11 cellular contexts compared by ENCODE assay signal in genomic region chr17:77085916-77086432, GRCh38. TPM values are rescaled to one million over a fixed set of nuclear protein-coding genes. Genes with fewer than 3 reads are reported as not detected.
DNase-seq lines count a peak whose midpoint lies in the region; ATAC-seq and TF ChIP-seq lines count a peak whose summit lies in the region.
"Had no signal": no experiment of that assay in that cellular context is flagged by ENCODE, and none has a peak within 500 bp of the region (broad histone marks: within the 10 kb centered on the region; RNA-seq: fewer than 3 reads in every experiment).

No MANE protein-coding gene starts in this region.

- H3K4me3 ChIP-seq in neural progenitor cell (no peak overlapping the region), prostate gland (no peak overlapping the region)
- H3K4me3 ChIP-seq: ascending aorta had no signal

- H3F3A ChIP-seq in neural progenitor cell (ENCODE audit: low read depth): peaks cover 7% of the 10 kb centered on the region

- peaks cover 52% of the 10 kb centered on the region for H3K4me1 Mint-ChIP-seq in activated T-cell treated with anti-CD3 and anti-CD28 coated beads, Interleukin-2, amount 50 U/mL, for 72 hours (ENCODE audit: low read depth)
- H3K4me1 Mint-ChIP-seq in activated T-cell treated with anti-CD3 and anti-CD28 coated beads, Interleukin-2, amount 50 U/mL, for 24 hours (ENCODE audit: low read depth): peaks cover 42% of the 10 kb centered on the region
- peaks cover 23% of the 10 kb centered on the region for H3K4me1 Mint-ChIP-seq in neural progenitor cell
- peaks cover 22 to 44% of the 10 kb centered on the region in 2 donors for H3K4me1 Mint-ChIP-seq in stimulated activated naive B cell treated with anti-CD40 and anti-IgM and Interleukin-4, amounts not matched to agents 10 μg/mL and 1 μg/mL and 100 μg/mL, for 72 hours

- peaks cover 7 to 22% of the 10 kb centered on the region in 2 donors for H3K36me3 Mint-ChIP-seq in activated T-cell treated with anti-CD3 and anti-CD28 coated beads, Interleukin-2, amount 50 U/mL, for 72 hours (ENCODE audit: insufficient read depth in 2 of 2)
- H3K36me3 Mint-ChIP-seq in activated T-cell treated with anti-CD3 and anti-CD28 coated beads, Interleukin-2, amount 50 U/mL, for 24 hours (ENCODE audit: low read depth): peaks cover 27% of the 10 kb centered on the region
- H3K36me3 Mint-ChIP-seq in neural progenitor cell: peaks cover 3% of the 10 kb centered on the region
- peaks cover 24 to 29% of the 10 kb centered on the region in 2 donors for H3K36me3 Mint-ChIP-seq in stimulated activated naive B cell treated with anti-CD40 and anti-IgM and Interleukin-4, amounts not matched to agents 10 μg/mL and 1 μg/mL and 100 μg/mL, for 72 hours

- H3K4me2 ChIP-seq in neural progenitor cell: no peak overlapping the region

- H3K27ac ChIP-seq in neural progenitor cell (no peak overlapping the region), prostate gland (no peak overlapping the region)
- H3K27ac ChIP-seq: ascending aorta, C4-2B had no signal

- intact Hi-C loops in prostate gland (cut with DNase I): loop anchor here (2.0 to 10.0 kb wide), 2 partner anchors 161 to 409 kb away; no protein-coding TSS in a partner anchor

- H3K9ac ChIP-seq in neural progenitor cell: no peak overlapping the region

- H3K27ac Mint-ChIP-seq in activated T-cell treated with anti-CD3 and anti-CD28 coated beads, Interleukin-2, amount 50 U/mL, for 72 hours: peak overlapping the region; percentile 42
- H3K27ac Mint-ChIP-seq in activated T-cell treated with anti-CD3 and anti-CD28 coated beads, Interleukin-2, amount 50 U/mL, for 24 hours: no peak overlapping the region
- peak overlapping the region; percentile 64 for H3K27ac Mint-ChIP-seq in neural progenitor cell
- no peak overlapping the region for H3K27ac Mint-ChIP-seq in stimulated activated naive B cell treated with anti-CD40 and anti-IgM and Interleukin-4, amounts not matched to agents 10 μg/mL and 1 μg/mL and 100 μg/mL, for 72 hours
- H3K27ac Mint-ChIP-seq: nephron progenitor cell had no signal

- H3K9me3 ChIP-seq in neural progenitor cell (ENCODE audit: low read depth) (no peaks in the 10 kb centered on the region), prostate gland (no peaks in the 10 kb centered on the region)
- H3K9me3 ChIP-seq: ascending aorta had no signal

- no peaks in the 10 kb centered on the region for H4K20me1 ChIP-seq in neural progenitor cell (ENCODE audit: low read depth)

- H3K36me3 ChIP-seq in neural progenitor cell (no peaks in the 10 kb centered on the region), prostate gland (no peaks in the 10 kb centered on the region)

- peaks cover 13% of the 10 kb centered on the region for H3K27me3 Mint-ChIP-seq in activated T-cell treated with anti-CD3 and anti-CD28 coated beads, Interleukin-2, amount 50 U/mL, for 72 hours (ENCODE audit: low read depth)
- peaks cover 8% of the 10 kb centered on the region for H3K27me3 Mint-ChIP-seq in activated T-cell treated with anti-CD3 and anti-CD28 coated beads, Interleukin-2, amount 50 U/mL, for 24 hours
- H3K27me3 Mint-ChIP-seq in neural progenitor cell (ENCODE audit: insufficient read depth, low read depth): peaks cover 3% of the 10 kb centered on the region
- H3K27me3 Mint-ChIP-seq in stimulated activated naive B cell treated with anti-CD40 and anti-IgM and Interleukin-4, amounts not matched to agents 10 μg/mL and 1 μg/mL and 100 μg/mL, for 72 hours: peaks cover 9 to 19% of the 10 kb centered on the region in 2 donors

- no peak for DNase-seq in activated T-cell treated with anti-CD3 and anti-CD28 coated beads, Interleukin-2, amount 50 U/mL, for 72 hours
- no peak for DNase-seq in activated T-cell treated with anti-CD3 and anti-CD28 coated beads, Interleukin-2, amount 50 U/mL, for 24 hours
- peak; percentile 24 for DNase-seq in NAMALWA (ENCODE audit: low spot score)
- peak; percentile 80 for DNase-seq in SK-N-DZ (ENCODE audit: low spot score)
- no peak for DNase-seq in neural progenitor cell (ENCODE audit: low spot score)
- no peak for DNase-seq in prostate gland (ENCODE audit: low spot score)
- DNase-seq in activated CD4-positive, CD25-positive, alpha-beta regulatory T cell treated with anti-CD3 and anti-CD28 coated beads, Interleukin-2, amount 50 U/mL, for 72 hours: no peak
- no peak for DNase-seq in stimulated activated naive B cell treated with anti-CD40 and anti-IgM and Interleukin-4, amounts not matched to agents 10 μg/mL and 1 μg/mL and 100 μg/mL, for 72 hours

- peak overlapping the region; percentile 69 to 71 for H3K4me3 Mint-ChIP-seq in activated T-cell treated with anti-CD3 and anti-CD28 coated beads, Interleukin-2, amount 50 U/mL, for 72 hours
- H3K4me3 Mint-ChIP-seq in activated T-cell treated with anti-CD3 and anti-CD28 coated beads, Interleukin-2, amount 50 U/mL, for 24 hours: no peak overlapping the region
- H3K4me3 Mint-ChIP-seq in neural progenitor cell: no peak overlapping the region
- no peak overlapping the region for H3K4me3 Mint-ChIP-seq in stimulated activated naive B cell treated with anti-CD40 and anti-IgM and Interleukin-4, amounts not matched to agents 10 μg/mL and 1 μg/mL and 100 μg/mL, for 72 hours

- H3K27me3 ChIP-seq in neural progenitor cell (no peaks in the 10 kb centered on the region), prostate gland (replicated peaks; ENCODE audit: insufficient read depth) (no peaks in the 10 kb centered on the region)
- H3K27me3 ChIP-seq: ascending aorta had no signal

- TF ChIP-seq CTCF in neural progenitor cell (IDR thresholded peaks at IDR 0.05) (no peak), prostate gland (IDR thresholded peaks at IDR 0.05) (no peak)

- no peaks in the 10 kb centered on the region for H3K4me1 ChIP-seq in neural progenitor cell
- peaks cover 2% of the 10 kb centered on the region for H3K4me1 ChIP-seq in prostate gland (replicated peaks)

- no peaks in the 10 kb centered on the region for H3K9me3 Mint-ChIP-seq in activated T-cell treated with anti-CD3 and anti-CD28 coated beads, Interleukin-2, amount 50 U/mL, for 72 hours
- no peaks in the 10 kb centered on the region for H3K9me3 Mint-ChIP-seq in activated T-cell treated with anti-CD3 and anti-CD28 coated beads, Interleukin-2, amount 50 U/mL, for 24 hours
- no peaks in the 10 kb centered on the region for H3K9me3 Mint-ChIP-seq in neural progenitor cell
- H3K9me3 Mint-ChIP-seq in stimulated activated naive B cell treated with anti-CD40 and anti-IgM and Interleukin-4, amounts not matched to agents 10 μg/mL and 1 μg/mL and 100 μg/mL, for 72 hours: peaks cover 3 to 4% of the 10 kb centered on the region in 2 donors

- no peak overlapping the region for H2AFZ ChIP-seq in neural progenitor cell (replicated peaks)

- TF ChIP-seq POLR2A in prostate gland (IDR thresholded peaks at IDR 0.05): no peak

- ATAC-seq in activated T-cell treated with anti-CD3 and anti-CD28 coated beads, Interleukin-2, amount 50 U/mL, for 72 hours (replicated peaks in 1 of 2): peak in 1 of 2 donors; percentile 3
- ATAC-seq in stimulated activated naive B cell treated with anti-CD40 and anti-IgM and Interleukin-4, amounts not matched to agents 10 μg/mL and 1 μg/mL and 100 μg/mL, for 72 hours (replicated peaks): no peak

- peaks cover 21% of the 10 kb centered on the region for H3K79me2 ChIP-seq in neural progenitor cell (ENCODE audit: low read depth)

- WGBS in prostate gland: 31% methylated on average over 8 of the region's 8 CpGs

RNA-seq across cellular contexts. Expression of gene SEC14L1, which starts 54.8 kb away (rescaled TPM):
- total RNA-seq in activated T-cell treated with anti-CD3 and anti-CD28 coated beads, Interleukin-2, amount 50 U/mL, for 72 hours: 100 to 1,000 TPM; 175 to 204 TPM
- 17.1 and 19.5 TPM in 2 replicates for polyA plus RNA-seq in SK-N-DZ (2014; cell fraction: cytosol; rRNA removed)
- 11.7 and 21.8 TPM in 2 replicates for polyA plus RNA-seq in SK-N-DZ (2014; cell fraction: nucleus; rRNA removed)
- 60.6 and 75.0 TPM in 2 replicates for total RNA-seq in neural progenitor cell (ENCODE audit: low replicate concordance)
- total RNA-seq in prostate gland: 100 to 1,000 TPM in 1 of 2 donors, 10 to 100 TPM in 1; 39.9 to 175 TPM

Comparison
In these comparisons a context has a peak if more than half of its experiments do, and no peak if none do; other contexts are left out.
1. H3K27ac Mint-ChIP-seq: peak in activated T-cell treated with anti-CD3 and anti-CD28 coated beads, Interleukin-2, amount 50 U/mL, for 72 hours (single experiment) and neural progenitor cell (single experiment); none in activated T-cell treated with anti-CD3 and anti-CD28 coated beads, Interleukin-2, amount 50 U/mL, for 24 hours (single experiment) and stimulated activated naive B cell treated with anti-CD40 and anti-IgM and Interleukin-4, amounts not matched to agents 10 μg/mL and 1 μg/mL and 100 μg/mL, for 72 hours (single experiment).
2. H3K4me3 Mint-ChIP-seq: peak in activated T-cell treated with anti-CD3 and anti-CD28 coated beads, Interleukin-2, amount 50 U/mL, for 72 hours (2 of 2); none in activated T-cell treated with anti-CD3 and anti-CD28 coated beads, Interleukin-2, amount 50 U/mL, for 24 hours (single experiment), neural progenitor cell (single experiment) and stimulated activated naive B cell treated with anti-CD40 and anti-IgM and Interleukin-4, amounts not matched to agents 10 μg/mL and 1 μg/mL and 100 μg/mL, for 72 hours (0 of 2).
3. DNase-seq: peak in NAMALWA (single experiment) and SK-N-DZ (single experiment); none in activated T-cell treated with anti-CD3 and anti-CD28 coated beads, Interleukin-2, amount 50 U/mL, for 72 hours (0 of 2), activated T-cell treated with anti-CD3 and anti-CD28 coated beads, Interleukin-2, amount 50 U/mL, for 24 hours (single experiment), neural progenitor cell (single experiment), prostate gland (single experiment), activated CD4-positive, CD25-positive, alpha-beta regulatory T cell treated with anti-CD3 and anti-CD28 coated beads, Interleukin-2, amount 50 U/mL, for 72 hours (single experiment) and stimulated activated naive B cell treated with anti-CD40 and anti-IgM and Interleukin-4, amounts not matched to agents 10 μg/mL and 1 μg/mL and 100 μg/mL, for 72 hours (single experiment).